16 cellular contexts compared by ENCODE assay signal in the genomic region with DNA sequence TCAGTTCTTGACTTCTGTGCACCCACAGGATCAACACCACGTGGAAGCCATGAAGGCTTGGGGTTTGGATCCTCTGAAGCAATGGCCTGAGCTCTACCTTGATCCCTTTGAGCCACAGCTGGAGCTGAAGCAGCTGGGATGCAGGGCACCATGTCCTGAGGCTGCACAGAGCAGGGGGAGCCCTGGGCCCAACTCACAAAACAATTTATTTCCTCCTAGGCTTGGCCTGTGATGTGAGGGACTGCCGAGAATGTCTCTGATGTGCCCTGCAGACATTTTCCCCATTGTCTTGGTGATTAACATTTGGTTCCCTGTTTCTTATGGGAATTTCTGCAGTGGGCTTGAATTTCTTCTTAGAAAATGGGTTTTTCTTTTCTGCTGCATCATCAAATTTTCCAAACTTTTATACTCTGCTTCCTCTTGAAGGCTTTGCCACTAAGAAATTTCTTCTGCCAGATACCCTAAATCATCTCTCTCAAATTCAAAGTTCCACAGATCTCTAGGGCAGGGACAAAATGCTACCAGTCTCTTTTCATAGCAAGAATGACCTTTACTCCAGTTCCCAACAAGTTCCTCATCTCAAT.
DNase-seq lines count a peak whose midpoint lies in the region; ATAC-seq and TF ChIP-seq lines count a peak whose summit lies in the region.
"Had no signal": no experiment of that assay in that cellular context is flagged by ENCODE, and none has a peak within 500 bp of the region (broad histone marks: within the 10 kb centered on the region; RNA-seq: fewer than 3 reads in every experiment).

No MANE protein-coding gene starts in this region.

- H3K4me3 ChIP-seq in naive thymus-derived CD4-positive, alpha-beta T cell (ENCODE audit: low read length): no peak overlapping the region
- H3K4me3 ChIP-seq: BLaER1 treated with 17β-estradiol and CSF1 and Interleukin-3, amounts not matched to agents 10 nM and 100 nM; GM12878 had no signal

- WGBS in H9 (ENCODE audit: extremely low coverage, insufficient read length, low lambda C conversion rate): no CpG with 5 or more reads among the region's 2 CpGs

- H2BK12ac ChIP-seq in H9 (ENCODE audit: insufficient read length, low read depth, low read length): no peak overlapping the region

- no peak overlapping the region for H2BK15ac ChIP-seq in H9 (ENCODE audit: low read depth, low read length)

- no peak overlapping the region for H4K8ac ChIP-seq in H9 (replicated peaks; ENCODE audit: insufficient read length, low read depth, low read length)

- H4K20me1 ChIP-seq in H9 (ENCODE audit: control insufficient read depth, insufficient read depth, insufficient read length): no peaks in the 10 kb centered on the region
- H4K20me1 ChIP-seq: BLaER1 treated with 17β-estradiol and CSF1 and Interleukin-3, amounts not matched to agents 10 nM and 100 nM had no signal

- no peaks in the 10 kb centered on the region for H3K27me3 Mint-ChIP-seq in H9 (ENCODE audit: low read depth)
- H3K27me3 Mint-ChIP-seq in WTC11 (ENCODE audit: low read depth): no peaks in the 10 kb centered on the region
- no peaks in the 10 kb centered on the region for H3K27me3 Mint-ChIP-seq in naive thymus-derived CD4-positive, alpha-beta T cell
- H3K27me3 Mint-ChIP-seq: CD4-positive, CD25-positive, alpha-beta regulatory T cell had no signal

- H4K91ac ChIP-seq in H9 (ENCODE audit: insufficient read length, low read depth, low read length): no peak overlapping the region

- H2BK20ac ChIP-seq in H9 (ENCODE audit: low read depth, low read length, poor library complexity, severe bottlenecking): no peak overlapping the region

- no peaks in the 10 kb centered on the region; a peak in 1 of 5 replicates for H3K9me3 Mint-ChIP-seq in H9
- peaks cover 28% of the 10 kb centered on the region for H3K9me3 Mint-ChIP-seq in WTC11
- peaks cover 0 to 4% (median 0%) of the 10 kb centered on the region in 11 donors for H3K9me3 Mint-ChIP-seq in naive thymus-derived CD4-positive, alpha-beta T cell

- H3K56ac ChIP-seq in H9 (ENCODE audit: insufficient read length, low read depth, low read length): no peak overlapping the region

- no peaks in the 10 kb centered on the region for H3K79me1 ChIP-seq in H9 (ENCODE audit: insufficient read depth, low read depth, low read length, poor library complexity, severe bottlenecking)

- no peak overlapping the region for H3K4me2 ChIP-seq in H9 (ENCODE audit: insufficient read depth, insufficient read length, low read length)
- H3K4me2 ChIP-seq: BLaER1 treated with 17β-estradiol and CSF1 and Interleukin-3, amounts not matched to agents 10 nM and 100 nM had no signal

- H3K14ac ChIP-seq in H9 (ENCODE audit: insufficient read depth, low read length): no peak overlapping the region

- H3K36me3 Mint-ChIP-seq in H9 (ENCODE audit: insufficient read depth in 1 of 3, low read depth in 3 of 3) (no peaks in the 10 kb centered on the region), WTC11 (no peaks in the 10 kb centered on the region)
- H3K36me3 Mint-ChIP-seq in naive thymus-derived CD4-positive, alpha-beta T cell: no peaks in the 10 kb centered on the region
- H3K36me3 Mint-ChIP-seq: CD4-positive, CD25-positive, alpha-beta regulatory T cell had no signal

- H3K27ac ChIP-seq in H9 (ENCODE audit: insufficient read length, low read depth, low read length): no peak overlapping the region
- no peak overlapping the region for H3K27ac ChIP-seq in naive thymus-derived CD4-positive, alpha-beta T cell (ENCODE audit: low read depth, low read length)
- H3K27ac ChIP-seq: BLaER1 treated with 17β-estradiol and CSF1 and Interleukin-3, amounts not matched to agents 10 nM and 100 nM; HL-60 had no signal

- H2BK120ac ChIP-seq in H9 (ENCODE audit: low read depth, low read length, poor library complexity, severe bottlenecking): no peak overlapping the region

- H3K23ac ChIP-seq in H9 (ENCODE audit: insufficient read length, low read depth, low read length): no peak overlapping the region

- no peaks in the 10 kb centered on the region for H3K79me2 ChIP-seq in H9 (ENCODE audit: insufficient read depth, low read length)

- ATAC-seq in WTC11 (peak; percentile 88), HG02642 (IDR thresholded peaks at IDR 0.05; ENCODE audit: poor library complexity, unreplicated experiment) (no peak)
- no peak for ATAC-seq in naive thymus-derived CD4-positive, alpha-beta T cell
- ATAC-seq: GM12878 had no signal

- H3K36me3 ChIP-seq in naive thymus-derived CD4-positive, alpha-beta T cell (ENCODE audit: control insufficient read depth in 2 of 3, insufficient read depth in 3 of 3, low read length in 3 of 3): no peaks in the 10 kb centered on the region
- H3K36me3 ChIP-seq: BLaER1 treated with 17β-estradiol and CSF1 and Interleukin-3, amounts not matched to agents 10 nM and 100 nM had no signal

- no peak overlapping the region for H2AK5ac ChIP-seq in H9 (ENCODE audit: insufficient read length, low read length)

- CTCF ChIA-PET in WTC11 (lab: Charles Lee): no interaction called here
- CTCF ChIA-PET in naive thymus-derived CD4-positive, alpha-beta T cell (lab: Charles Lee): no interaction called here

- H3K27me3 ChIP-seq in H9 (ENCODE audit: insufficient read depth, low read length): no peaks in the 10 kb centered on the region
- no peaks in the 10 kb centered on the region for H3K27me3 ChIP-seq in naive thymus-derived CD4-positive, alpha-beta T cell (ENCODE audit: control insufficient read depth in 2 of 2, insufficient read depth in 2 of 2, low read length in 2 of 2)
- H3K27me3 ChIP-seq: BLaER1 treated with 17β-estradiol and CSF1 and Interleukin-3, amounts not matched to agents 10 nM and 100 nM had no signal

- no peaks in the 10 kb centered on the region; the same call in 1 of the 2 replicates for H3K4me1 ChIP-seq in H9 (ENCODE audit: insufficient read depth, low read length)
- no peaks in the 10 kb centered on the region for H3K4me1 ChIP-seq in naive thymus-derived CD4-positive, alpha-beta T cell (ENCODE audit: control insufficient read depth in 2 of 2, insufficient read depth in 2 of 2, low read length in 2 of 2)

- H3K18ac ChIP-seq in H9 (ENCODE audit: insufficient read length, low read depth, low read length): no peak overlapping the region

- H2AFZ ChIP-seq in H9 (ENCODE audit: low read length): no peak overlapping the region

- H3K9me3 ChIP-seq in H9 (ENCODE audit: control insufficient read depth, low read depth, low read length): no peaks in the 10 kb centered on the region
- no peaks in the 10 kb centered on the region for H3K9me3 ChIP-seq in naive thymus-derived CD4-positive, alpha-beta T cell (ENCODE audit: control insufficient read depth in 2 of 3, low read length in 3 of 3)

- H2BK5ac ChIP-seq in H9 (ENCODE audit: insufficient read length, low read length): no peak overlapping the region

- intact Hi-C loops in naive thymus-derived CD4-positive, alpha-beta T cell (cut with micrococcal nuclease): no loop called here

- H3K4ac ChIP-seq in H9 (ENCODE audit: low read depth, low read length): no peak overlapping the region

- H3K9ac ChIP-seq in H9 (ENCODE audit: extremely low read depth, insufficient read length, low read length): no peak overlapping the region
- H3K9ac ChIP-seq: BLaER1 treated with 17β-estradiol and CSF1 and Interleukin-3, amounts not matched to agents 10 nM and 100 nM had no signal

- H3T11ph ChIP-seq in H9 (ENCODE audit: low read length): no peak overlapping the region

- TF ChIP-seq CTCF in H9 (conservative IDR thresholded peaks at IDR 0.05) (no peak), WTC11 (IDR thresholded peaks at IDR 0.05) (no peak)

- H3K23me2 ChIP-seq in H9 (ENCODE audit: insufficient read length, low read depth, low read length, poor library complexity, severe bottlenecking): no peaks in the 10 kb centered on the region

- DNase-seq in H9: peak; percentile 57
- DNase-seq in WTC11 (ENCODE audit: low spot score): peak; percentile 14
- DNase-seq in iPS-NIHi11 (ENCODE audit: low spot score): peak; percentile 19
- no peak for DNase-seq in naive thymus-derived CD4-positive, alpha-beta T cell
- no peak for DNase-seq in HT-29 (ENCODE audit: low spot score)
- DNase-seq: ACHN; Calu3; CD4-positive, CD25-positive, alpha-beta regulatory T cell; DMS 273 treated with DMSO at 0.1 percent for 48 hours; GOT3; HCEC 1CT; HFFc6 had no signal

- H3K4me3 Mint-ChIP-seq in H9 (no peak overlapping the region), WTC11 (no peak overlapping the region)
- H3K4me3 Mint-ChIP-seq in naive thymus-derived CD4-positive, alpha-beta T cell: no peak overlapping the region
- H3K4me3 Mint-ChIP-seq: CD4-positive, CD25-positive, alpha-beta regulatory T cell; HFFc6 had no signal

- H3K27ac Mint-ChIP-seq in H9 (peak overlapping the region in 1 of 3 experiments; percentile 76; a peak in 1 of 7 replicates), WTC11 (no peak overlapping the region; the same call in none of the 2 replicates)
- no peak overlapping the region for H3K27ac Mint-ChIP-seq in naive thymus-derived CD4-positive, alpha-beta T cell
- H3K27ac Mint-ChIP-seq: HFFc6 had no signal

- H4K5ac ChIP-seq in H9 (ENCODE audit: insufficient read length, low read depth, low read length): no peak overlapping the region

- POLR2A ChIA-PET in WTC11 (lab: Charles Lee): no interaction called here
- POLR2A ChIA-PET in naive thymus-derived CD4-positive, alpha-beta T cell (lab: Charles Lee): no interaction called here

- H3K4me1 Mint-ChIP-seq in H9 (peaks cover 8 to 9% of the 10 kb centered on the region in 2 experiments), WTC11 (peaks cover 13% of the 10 kb centered on the region)
- H3K4me1 Mint-ChIP-seq in naive thymus-derived CD4-positive, alpha-beta T cell: no peaks in the 10 kb centered on the region
- H3K4me1 Mint-ChIP-seq: CD4-positive, CD25-positive, alpha-beta regulatory T cell had no signal

TF ChIP-seq in WTC11, 78 proteins besides CTCF, POLR2A, EP300 and RAD21 (continues in another document):
- no peak for TF ChIP-seq NFE2L1 (CRISPR knock-in tag; IDR thresholded peaks at IDR 0.05)
- no peak for TF ChIP-seq PRRX2 (CRISPR knock-in tag; IDR thresholded peaks at IDR 0.05)
- TF ChIP-seq SMAD3 (CRISPR knock-in tag; IDR thresholded peaks at IDR 0.05; ENCODE audit: borderline replicate concordance): no peak
- TF ChIP-seq NR2C2 (CRISPR knock-in tag; IDR thresholded peaks at IDR 0.05): no peak
- no peak for TF ChIP-seq TP53 (CRISPR knock-in tag; IDR thresholded peaks at IDR 0.05)
- TF ChIP-seq, protein P1, sequence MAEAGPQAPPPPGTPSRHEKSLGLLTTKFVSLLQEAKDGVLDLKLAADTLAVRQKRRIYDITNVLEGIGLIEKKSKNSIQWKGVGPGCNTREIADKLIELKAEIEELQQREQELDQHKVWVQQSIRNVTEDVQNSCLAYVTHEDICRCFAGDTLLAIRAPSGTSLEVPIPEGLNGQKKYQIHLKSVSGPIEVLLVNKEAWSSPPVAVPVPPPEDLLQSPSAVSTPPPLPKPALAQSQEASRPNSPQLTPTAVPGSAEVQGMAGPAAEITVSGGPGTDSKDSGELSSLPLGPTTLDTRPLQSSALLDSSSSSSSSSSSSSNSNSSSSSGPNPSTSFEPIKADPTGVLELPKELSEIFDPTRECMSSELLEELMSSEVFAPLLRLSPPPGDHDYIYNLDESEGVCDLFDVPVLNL (CRISPR knock-in tag; IDR thresholded peaks at IDR 0.05; ENCODE audit: borderline replicate concordance, low read depth): no peak
- TF ChIP-seq SOX15 (CRISPR knock-in tag; IDR thresholded peaks at IDR 0.05): no peak
- TF ChIP-seq ZNF263 (CRISPR knock-in tag; IDR thresholded peaks at IDR 0.05; ENCODE audit: low read depth): no peak

Comparison
In these comparisons a context has a peak if more than half of its experiments do, and no peak if none do; other contexts are left out.
1. DNase-seq: peak in H9 (single experiment), WTC11 (single experiment) and iPS-NIHi11 (single experiment); none in naive thymus-derived CD4-positive, alpha-beta T cell (0 of 9) and HT-29 (single experiment).